9 cellular contexts compared by ENCODE assay signal in genomic region chr1:156282143-156282478, GRCh38. TPM values are rescaled to one million over a fixed set of nuclear protein-coding genes. Genes with fewer than 3 reads are reported as not detected.
DNase-seq lines count a peak whose midpoint lies in the region; ATAC-seq and TF ChIP-seq lines count a peak whose summit lies in the region.
"Had no signal": no experiment of that assay in that cellular context is flagged by ENCODE, and none has a peak within 500 bp of the region (broad histone marks: within the 10 kb centered on the region; RNA-seq: fewer than 3 reads in every experiment).

No MANE protein-coding gene starts in this region.

- TF ChIP-seq POLR2A in gastroesophageal sphincter (IDR thresholded peaks at IDR 0.05): no peak

- in situ Hi-C loops in G401 (cut with HindIII; ENCODE audit: low sequenced_read_pairs): no loop called here

- H3K4me3 ChIP-seq in gastroesophageal sphincter: peak overlapping the region; percentile 82 to 95

- no peaks in the 10 kb centered on the region for H3K9me3 ChIP-seq in gastroesophageal sphincter

- 0 to 1% methylated on average over 9 to 10 of the region's 10 CpGs for WGBS in gastroesophageal sphincter (ENCODE audit: low coverage in 1 of 2), 2 donors

- peaks cover 4 to 44% (median 17%) of the 10 kb centered on the region in 3 donors for H3K4me1 ChIP-seq in gastroesophageal sphincter

- no peak for TF ChIP-seq EP300 in gastroesophageal sphincter (IDR thresholded peaks at IDR 0.05)

- TF ChIP-seq CTCF in VCaP (conservative IDR thresholded peaks at IDR 0.05) (no peak), gastroesophageal sphincter (IDR thresholded peaks at IDR 0.05) (no peak)

- ATAC-seq in HG03432 (IDR thresholded peaks at IDR 0.05; ENCODE audit: unreplicated experiment): peak; percentile 19
- ATAC-seq in gastroesophageal sphincter: peak; percentile 1
- no peak for ATAC-seq in HG03469 (IDR thresholded peaks at IDR 0.05; ENCODE audit: unreplicated experiment)
- ATAC-seq in HG02610 (IDR thresholded peaks at IDR 0.05; ENCODE audit: unreplicated experiment): no peak

- DNase-seq in G401 (ENCODE audit: low spot score) (peak; percentile 52), renal cortical epithelial cell (ENCODE audit: low read depth) (peak; percentile 42), middle frontal gyrus (ENCODE audit: extremely low spot score, low spot score) (no peak)

- H3K27me3 ChIP-seq in gastroesophageal sphincter: no peaks in the 10 kb centered on the region

- H3K27ac ChIP-seq in VCaP (peak overlapping the region; percentile 92), gastroesophageal sphincter (peak overlapping the region; percentile 57 to 91 (median 91))

- H3K36me3 ChIP-seq in gastroesophageal sphincter: peaks cover 0 to 43% of the 10 kb centered on the region in 2 donors

RNA-seq across cellular contexts. Expression of gene SMG5, which starts 0.5 kb away (rescaled TPM):
- total RNA-seq in G401 (2014; rRNA removed; shearing (Covaris generic)): 46.3 and 73.5 TPM in 2 replicates
- 100 to 1,000 TPM in 1 of 4 donors, 10 to 100 TPM in 3; 60.2 to 106 (median 69.1) TPM for total RNA-seq in gastroesophageal sphincter
- total RNA-seq in renal cortical epithelial cell: 58.5 and 92.8 TPM in 2 replicates

RNA-seq across cellular contexts. Expression of gene TMEM79, which starts 2.0 kb away (rescaled TPM):
- total RNA-seq in G401 (2014; rRNA removed; shearing (Covaris generic)): 2.0 and 5.0 TPM in 2 replicates
- 1 to 10 TPM; 1.6 to 4.7 (median 3.2) TPM for total RNA-seq in gastroesophageal sphincter
- total RNA-seq in renal cortical epithelial cell: 0.52 and 1.6 TPM in 2 replicates

RNA-seq across cellular contexts. Expression of gene GLMP, which starts 13.4 kb away (rescaled TPM):
- total RNA-seq in G401 (2014; rRNA removed; shearing (Covaris generic)): 0.92 and 3.3 TPM in 2 replicates
- 10 to 100 TPM; 31.9 to 53.0 (median 38.6) TPM for total RNA-seq in gastroesophageal sphincter
- 23.7 and 37.2 TPM in 2 replicates for total RNA-seq in renal cortical epithelial cell

RNA-seq across cellular contexts. Expression of gene VHLL, which starts 17.0 kb away (rescaled TPM):
- not detected in 2 replicates for total RNA-seq in G401 (2014; rRNA removed; shearing (Covaris generic))
- total RNA-seq in gastroesophageal sphincter (not detected), renal cortical epithelial cell (not detected in 2 replicates)
- total RNA-seq: subcutaneous adipose tissue had no signal

RNA-seq across cellular contexts. Expression of gene PAQR6, which starts 34.3 kb away (rescaled TPM):
- 0.07 and 2.0 TPM in 2 replicates for total RNA-seq in G401 (2014; rRNA removed; shearing (Covaris generic))
- total RNA-seq in gastroesophageal sphincter (1 to 10 TPM; 1.2 to 3.4 (median 1.6) TPM), renal cortical epithelial cell (0.80 TPM in 1 of 2 replicates, not detected in the other)

Comparison
In these comparisons a context has a peak if more than half of its experiments do, and no peak if none do; other contexts are left out.
1. ATAC-seq: peak in HG03432 (single experiment) and gastroesophageal sphincter (single experiment); none in HG03469 (single experiment) and HG02610 (single experiment).